In genomic region chr20:49501917-49502316, GRCh38 we compare ENCODE assay signal across 1 cellular context.
A peak's percentile ranks its signal among the peaks of the same experiment; 100 is the strongest.
TF ChIP-seq lines count a peak whose summit lies in the region.

No MANE protein-coding gene starts in this region.

TF ChIP-seq in H1, 55 proteins besides CTCF, POLR2A, EP300 and RAD21:
- no peak for TF ChIP-seq SP4 (IDR thresholded peaks at IDR 0.05; ENCODE audit: low read length)
- TF ChIP-seq JUN (IDR thresholded peaks at IDR 0.05; ENCODE audit: low read depth, low read length): no peak
- TF ChIP-seq SIX5 (IDR thresholded peaks at IDR 0.05; ENCODE audit: low read depth, low read length): peak; percentile 62
- peak; percentile 76 for TF ChIP-seq YY1 (IDR thresholded peaks at IDR 0.05; ENCODE audit: low read depth, low read length)
- 0 out of 2 replicates have a peak, but pooled peaks have one; percentile 22 for TF ChIP-seq ATF3 (IDR thresholded peaks at IDR 0.05; ENCODE audit: insufficient read depth, low read depth, low read length)
- no peak for TF ChIP-seq RXRA (IDR thresholded peaks at IDR 0.05; ENCODE audit: insufficient read depth, low read depth, low read length)
- no peak for TF ChIP-seq SP2 (IDR thresholded peaks at IDR 0.05; ENCODE audit: low read length)
- TF ChIP-seq USF2 (IDR thresholded peaks at IDR 0.05; ENCODE audit: low read length): peak; percentile 69
- no peak for TF ChIP-seq GTF2F1 (IDR thresholded peaks at IDR 0.05; ENCODE audit: borderline replicate concordance, low read depth, low read length)
- peak; percentile 78 for TF ChIP-seq TEAD4 (IDR thresholded peaks at IDR 0.05; ENCODE audit: low read depth, low read length)
- TF ChIP-seq RFX5 (IDR thresholded peaks at IDR 0.05; ENCODE audit: borderline replicate concordance, low read depth, low read length): no peak
- peak; percentile 85; the same call in 1 of the 2 replicates for TF ChIP-seq KDM1A (IDR thresholded peaks at IDR 0.05; ENCODE audit: borderline replicate concordance, low read length)
